ENCODE assay signal across 8 cellular contexts in genomic region chr2:8681786-8682692, GRCh38. TPM values are rescaled to one million over a fixed set of nuclear protein-coding genes. Genes with fewer than 3 reads are reported as not detected.
DNase-seq lines count a peak whose midpoint lies in the region; TF ChIP-seq lines count a peak whose summit lies in the region.

Gene ID2 (plus strand): TSS chr2:8682056. CDS start chr2:8682166, 110 bp downstream.

- H3K27ac ChIP-seq in neural progenitor cell (no peak within 1 kb of the TSS), stomach smooth muscle (ENCODE audit: low read length) (peak within 1 kb of the TSS; percentile 96)

- peaks cover 53% of the 10 kb centered on the region for H3F3A ChIP-seq in neural progenitor cell (ENCODE audit: low read depth)

- H2AFZ ChIP-seq in neural progenitor cell (replicated peaks) = no peak within 1 kb of the TSS

- peaks cover 41% of the 10 kb centered on the region for H3K4me1 Mint-ChIP-seq in neural progenitor cell

- peak within 1 kb of the TSS; percentile 100 for H3K4me3 Mint-ChIP-seq in neural progenitor cell

- H3K36me3 Mint-ChIP-seq in neural progenitor cell = peaks cover 23% of the 10 kb centered on the region

- peaks cover 30% of the 10 kb centered on the region for H4K20me1 ChIP-seq in neural progenitor cell (ENCODE audit: low read depth)

- H3K9ac ChIP-seq in neural progenitor cell (peak within 1 kb of the TSS; percentile 44), stomach smooth muscle (ENCODE audit: low read length in 2 of 2) (peak within 1 kb of the TSS; percentile 87 to 98)

- H3K4me3 ChIP-seq in HFF-Myc (replicated peaks; ENCODE audit: low read depth, low read length) (peak within 1 kb of the TSS; percentile 85), foreskin fibroblast (ENCODE audit: low read depth in 1 of 2, low read length in 2 of 2) (peak within 1 kb of the TSS; percentile 93 to 98), neural progenitor cell (peak within 1 kb of the TSS; percentile 89), stomach smooth muscle (ENCODE audit: low read length in 2 of 2) (peak within 1 kb of the TSS; percentile 97 to 99)

- in situ Hi-C loops in SK-MEL-5 (cut with HindIII; ENCODE audit: low pct_unique_long_range_greater_than_20kb, low sequenced_read_pairs) = no loop called here

- H3K4me2 ChIP-seq in neural progenitor cell = peak within 1 kb of the TSS; percentile 85

- TF ChIP-seq CTCF in HFF-Myc (IDR thresholded peaks at IDR 0.05; ENCODE audit: low read depth, low read length, missing control alignments) (no peak), foreskin fibroblast (IDR thresholded peaks at IDR 0.05; ENCODE audit: low read depth, low read length) (peak; percentile 12), neural progenitor cell (IDR thresholded peaks at IDR 0.05) (no peak)

- H3K27me3 ChIP-seq in neural progenitor cell = peaks cover 1% of the 10 kb centered on the region
- H3K27me3 ChIP-seq in stomach smooth muscle (ENCODE audit: control insufficient read depth in 1 of 2, insufficient read depth in 2 of 2, low read length in 2 of 2) = no peaks in the 10 kb centered on the region

- H3K36me3 ChIP-seq in neural progenitor cell = no peaks in the 10 kb centered on the region
- H3K36me3 ChIP-seq in stomach smooth muscle (ENCODE audit: control insufficient read depth in 2 of 2, insufficient read depth in 2 of 2, low read length in 2 of 2) = no peaks in the 10 kb centered on the region

- H3K27me3 Mint-ChIP-seq in neural progenitor cell (ENCODE audit: insufficient read depth, low read depth) = peaks cover 5% of the 10 kb centered on the region

- H3K27ac Mint-ChIP-seq in neural progenitor cell = peak within 1 kb of the TSS; percentile 96

- no peaks in the 10 kb centered on the region for H3K9me3 ChIP-seq in neural progenitor cell (ENCODE audit: low read depth)
- H3K9me3 ChIP-seq in stomach smooth muscle (ENCODE audit: control insufficient read depth in 2 of 2, low read length in 2 of 2) = no peaks in the 10 kb centered on the region

- no peaks in the 10 kb centered on the region for H3K9me3 Mint-ChIP-seq in neural progenitor cell

- DNase-seq in GM04503 (ENCODE audit: low read depth) (peak; percentile 89), HFF-Myc (ENCODE audit: extremely low read depth, low read depth) (peak; percentile 90), NAMALWA (ENCODE audit: low spot score) (peak; percentile 99), SK-MEL-5 (ENCODE audit: low read depth, low spot score) (peak; percentile 99), foreskin fibroblast (peak; percentile 98 to 100), neural progenitor cell (ENCODE audit: low spot score) (peak; percentile 99)
- DNase-seq in activated naive CD4-positive, alpha-beta T cell (lab: John Stamatoyannopoulos, UW) = peak; percentile 93 to 98 (median 96)

- peaks cover 42% of the 10 kb centered on the region for H3K4me1 ChIP-seq in neural progenitor cell
- H3K4me1 ChIP-seq in stomach smooth muscle (ENCODE audit: control insufficient read depth, insufficient read depth, low read length) = peaks cover 44% of the 10 kb centered on the region

- peaks cover 34% of the 10 kb centered on the region for H3K79me2 ChIP-seq in neural progenitor cell (ENCODE audit: low read depth)

RNA-seq across cellular contexts. Expression of gene ID2, which starts in this region (rescaled TPM):
- total RNA-seq in SK-MEL-5 (2014; rRNA removed; shearing (Covaris generic)) = 61.5 and 66.3 TPM in 2 replicates
- polyA plus RNA-seq in SK-MEL-5 (2015; cell fraction: cytosol; rRNA removed) = 89.4 and 95.3 TPM in 2 replicates
- polyA plus RNA-seq in SK-MEL-5 (2015; cell fraction: nucleus; rRNA removed) = 49.1 and 62.9 TPM in 2 replicates
- total RNA-seq in neural progenitor cell (ENCODE audit: low replicate concordance) = 140 and 224 TPM in 2 replicates
